Comparison of ENCODE assay signal across 1 cellular context in genomic region chr1:169570172-169570574, GRCh38.
A peak's percentile ranks its signal among the peaks of the same experiment; 100 is the strongest.
TF ChIP-seq lines count a peak whose summit lies in the region.

No MANE protein-coding gene starts in this region.

TF ChIP-seq in HepG2, 621 proteins besides CTCF, POLR2A, EP300 and RAD21 (continued from another document and continues in another):
- TF ChIP-seq ZBTB39 (CRISPR knock-in tag; IDR thresholded peaks at IDR 0.05) (no peak), POLR2AphosphoS2 (IDR thresholded peaks at IDR 0.05; ENCODE audit: low read depth, low read length) (no peak), AKNA (CRISPR knock-in tag; IDR thresholded peaks at IDR 0.05; ENCODE audit: borderline replicate concordance) (no peak), CCDC6 (CRISPR knock-in tag; IDR thresholded peaks at IDR 0.05) (no peak), HNF4A (CRISPR knock-in tag; IDR thresholded peaks at IDR 0.05) (peak; percentile 95), HCFC1 (IDR thresholded peaks at IDR 0.05; ENCODE audit: low read depth, low read length) (no peak), SP5 (CRISPR knock-in tag; IDR thresholded peaks at IDR 0.05; ENCODE audit: borderline replicate concordance, low read depth) (0 out of 2 replicates have a peak, but pooled peaks have one; percentile 27), ZNF570 (CRISPR knock-in tag; IDR thresholded peaks at IDR 0.05; ENCODE audit: borderline replicate concordance) (no peak), DMTF1 (CRISPR knock-in tag; IDR thresholded peaks at IDR 0.05) (no peak), CCAR2 (optimal IDR thresholded peaks at IDR 0.05; ENCODE audit: low read depth, low read length) (no peak), ZNF646 (CRISPR knock-in tag; IDR thresholded peaks at IDR 0.05) (no peak), ZSCAN5A (CRISPR knock-in tag; IDR thresholded peaks at IDR 0.05; ENCODE audit: borderline replicate concordance) (no peak), ZNF317 (CRISPR knock-in tag; IDR thresholded peaks at IDR 0.05) (no peak), ZNF232 (CRISPR knock-in tag; IDR thresholded peaks at IDR 0.05; ENCODE audit: borderline replicate concordance) (no peak), ZNF230 (CRISPR knock-in tag; IDR thresholded peaks at IDR 0.05) (no peak), MAFF (IDR thresholded peaks at IDR 0.05; ENCODE audit: low read depth, low read length) (no peak), ZNF382 (CRISPR knock-in tag; IDR thresholded peaks at IDR 0.05; ENCODE audit: borderline replicate concordance) (no peak), ZNF280B (CRISPR knock-in tag; IDR thresholded peaks at IDR 0.05; ENCODE audit: borderline replicate concordance) (no peak), RFX1 (IDR thresholded peaks at IDR 0.05) (no peak), ATF7-NPFF (CRISPR knock-in tag; IDR thresholded peaks at IDR 0.05; ENCODE audit: low read depth) (no peak), TBP (CRISPR knock-in tag; IDR thresholded peaks at IDR 0.05) (no peak), ZNF274 (CRISPR knock-in tag; IDR thresholded peaks at IDR 0.05) (no peak), KLF13 (CRISPR knock-in tag; IDR thresholded peaks at IDR 0.05) (no peak), TIGD3 (CRISPR knock-in tag; IDR thresholded peaks at IDR 0.05; ENCODE audit: borderline replicate concordance) (no peak), TCF7 (IDR thresholded peaks at IDR 0.05; ENCODE audit: low read depth) (0 out of 2 replicates have a peak, but pooled peaks have one; percentile 18), ERF (CRISPR knock-in tag; IDR thresholded peaks at IDR 0.05) (0 out of 2 replicates have a peak, but pooled peaks have one; percentile 18), DDIT3 (CRISPR knock-in tag; IDR thresholded peaks at IDR 0.05) (no peak), KDM5B (CRISPR knock-in tag; IDR thresholded peaks at IDR 0.05; ENCODE audit: borderline replicate concordance) (no peak), NCOA2 (CRISPR knock-in tag; IDR thresholded peaks at IDR 0.05) (peak; percentile 86), SP1 (IDR thresholded peaks at IDR 0.05) (no peak), SP1 (CRISPR knock-in tag; IDR thresholded peaks at IDR 0.05) (no peak), ZNF569 (CRISPR knock-in tag; IDR thresholded peaks at IDR 0.05; ENCODE audit: borderline replicate concordance) (no peak), NR2F2 (IDR thresholded peaks at IDR 0.05; ENCODE audit: borderline replicate concordance, low read depth) (no peak), CENPX (CRISPR knock-in tag; IDR thresholded peaks at IDR 0.05) (no peak), RORA (CRISPR knock-in tag; IDR thresholded peaks at IDR 0.05) (no peak), DBP (CRISPR knock-in tag; IDR thresholded peaks at IDR 0.05; ENCODE audit: not compliant biosample characterization) (no peak), RNF2 (conservative IDR thresholded peaks at IDR 0.05; ENCODE audit: low read depth) (no peak), ZNF607 (CRISPR knock-in tag; IDR thresholded peaks at IDR 0.05; ENCODE audit: borderline replicate concordance) (no peak), NRL (CRISPR knock-in tag; IDR thresholded peaks at IDR 0.05; ENCODE audit: borderline replicate concordance) (no peak), ZNF589 (CRISPR knock-in tag; conservative IDR thresholded peaks at IDR 0.05) (no peak)
